In the genomic region with DNA sequence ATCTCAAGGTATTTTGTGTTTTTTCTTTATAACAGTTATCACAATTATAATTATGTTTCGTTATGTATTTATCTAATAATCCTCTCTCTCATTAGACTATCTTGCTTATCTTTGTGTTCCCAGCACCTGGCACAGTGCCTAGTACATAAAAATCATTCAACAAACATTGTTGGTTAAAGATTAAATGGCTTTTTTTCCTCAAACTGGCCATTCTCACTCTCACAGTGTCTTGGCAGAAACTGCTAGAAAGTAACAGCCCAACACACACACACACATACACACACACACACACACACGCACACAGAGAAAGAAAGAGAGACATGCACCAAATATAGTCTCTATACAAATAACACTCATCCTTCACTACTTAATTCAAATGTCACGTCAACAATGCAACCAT, we compare ENCODE assay signal across 20 cellular contexts. TPM values are rescaled to one million over a fixed set of nuclear protein-coding genes. Genes with fewer than 3 reads are reported as not detected.
"Had no signal": no experiment of that assay in that cellular context is flagged by ENCODE, and none has a peak within 500 bp of the region (broad histone marks: within the 10 kb centered on the region; RNA-seq: fewer than 3 reads in every experiment).

No MANE protein-coding gene starts in this region.

- H3K27me3 ChIP-seq: gastrocnemius medialis had no signal

- H3K36me3 ChIP-seq: gastrocnemius medialis, heart right ventricle had no signal

- ATAC-seq: activated T-cell treated with anti-CD3 and anti-CD28 coated beads, Interleukin-2, amount 50 U/mL, for 72 hours; effector memory CD8-positive, alpha-beta T cell; gastrocnemius medialis; heart right ventricle; left ventricle myocardium superior; stimulated activated naive B cell treated with anti-CD40 and anti-IgM and Interleukin-4, amounts not matched to agents 10 μg/mL and 1 μg/mL and 100 μg/mL, for 72 hours had no signal

- H3K9me3 ChIP-seq: gastrocnemius medialis had no signal

- H3K4me1 ChIP-seq: gastrocnemius medialis had no signal

- H3K27ac ChIP-seq: epithelial cell of prostate, gastrocnemius medialis, heart right ventricle had no signal

- H3K4me3 ChIP-seq: gastrocnemius medialis, heart right ventricle had no signal

- DNase-seq: activated B cell treated with CpG ODN at 0.5 μM for 24 hours; activated CD4-positive, alpha-beta T cell treated with anti-CD3 and anti-CD28 coated beads, Interleukin-2, amount 10 ng/mL, durations not matched to agents 24 days and 14 days; activated CD8-positive, alpha-beta memory T cell treated with anti-CD3 and anti-CD28 coated beads, Interleukin-2, amount 50 U/mL, for 48 hours; activated gamma-delta T cell; activated T-cell treated with anti-CD3 and anti-CD28 coated beads, Interleukin-2, amount 50 U/mL, for 72 hours; amniotic stem cell; central memory CD4-positive, alpha-beta T cell; cortex of kidney; effector memory CD8-positive, alpha-beta T cell; gastrocnemius medialis; heart right ventricle; left ventricle myocardium superior; mesenchymal stem cell; stimulated activated naive B cell treated with anti-CD40 and anti-IgM and Interleukin-4, amounts not matched to agents 10 μg/mL and 1 μg/mL and 100 μg/mL, for 72 hours; substantia nigra; T-helper 2 cell; trophoblast cell had no signal

RNA-seq across cellular contexts. Expression of a gene that starts 36.8 kb away (rescaled TPM):
- total RNA-seq: activated B cell treated with CpG ODN at 0.5 μM for 24 hours; activated CD4-positive, alpha-beta T cell treated with anti-CD3 and anti-CD28 coated beads, Interleukin-2, amount 10 ng/mL, durations not matched to agents 24 days and 14 days; activated T-cell treated with anti-CD3 and anti-CD28 coated beads, Interleukin-2, amount 50 U/mL, for 72 hours; gastrocnemius medialis; heart right ventricle; left ventricle myocardium superior; osteocyte had no signal
- polyA plus RNA-seq: heart right ventricle, neural cell had no signal

RNA-seq across cellular contexts. Expression of a gene that starts 47.3 kb away (rescaled TPM):
- total RNA-seq: activated B cell treated with CpG ODN at 0.5 μM for 24 hours; activated CD4-positive, alpha-beta T cell treated with anti-CD3 and anti-CD28 coated beads, Interleukin-2, amount 10 ng/mL, durations not matched to agents 24 days and 14 days; activated T-cell treated with anti-CD3 and anti-CD28 coated beads, Interleukin-2, amount 50 U/mL, for 72 hours; gastrocnemius medialis; heart right ventricle; left ventricle myocardium superior; osteocyte had no signal
- polyA plus RNA-seq: heart right ventricle, neural cell had no signal
